ENCODE assay signal across 2 cellular contexts in the genomic region with DNA sequence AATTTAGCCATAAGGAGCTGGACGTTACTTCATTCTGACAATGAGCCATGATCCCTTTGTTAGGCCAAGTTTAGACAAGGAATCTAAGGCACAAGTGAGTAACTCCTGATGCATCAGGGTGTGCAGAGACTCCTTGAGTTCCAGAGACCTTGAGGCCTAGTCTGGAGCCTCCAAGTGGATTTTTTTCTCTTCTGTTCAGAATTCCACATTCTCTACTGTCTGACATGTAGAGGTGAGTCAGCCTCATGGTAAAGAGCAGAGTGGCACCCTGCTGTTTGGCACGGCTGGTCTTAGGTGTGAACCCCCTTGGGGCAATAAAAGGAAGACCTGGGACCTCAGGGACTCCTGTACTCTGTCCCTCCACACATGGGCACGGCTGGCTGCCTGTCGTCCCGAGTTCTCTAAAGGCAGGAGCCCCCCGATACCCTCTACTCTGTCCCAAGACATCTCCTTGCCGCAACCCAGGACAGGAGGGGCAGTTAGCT.
TF ChIP-seq lines count a peak whose summit lies in the region.

No MANE protein-coding gene starts in this region.

TF ChIP-seq in A549, 52 proteins besides CTCF, POLR2A, EP300 and RAD21 (continued from another document):
- TF ChIP-seq RARB (CRISPR knock-in tag; IDR thresholded peaks at IDR 0.05) (no peak; the same call in 1 of the 2 replicates), HOXB5 (CRISPR knock-in tag; IDR thresholded peaks at IDR 0.05) (peak; percentile 80; the same call in 1 of the 2 replicates), MAFK (IDR thresholded peaks at IDR 0.05; ENCODE audit: partially characterized antibody) (peak; percentile 19), JUNB (IDR thresholded peaks at IDR 0.05) (peak; percentile 91), MYC (IDR thresholded peaks at IDR 0.05; ENCODE audit: borderline replicate concordance, low read length) (peak; percentile 28; the same call in 1 of the 2 replicates), JUN (IDR thresholded peaks at IDR 0.05) (peak; percentile 36 to 57; a peak in 3 of 5 replicates), FOSL2 (IDR thresholded peaks at IDR 0.05) (peak; percentile 81), FOSL2 (CRISPR knock-in tag; IDR thresholded peaks at IDR 0.05) (peak; percentile 93), HDAC2 (IDR thresholded peaks at IDR 0.05) (no peak), HEYL (CRISPR knock-in tag; IDR thresholded peaks at IDR 0.05) (no peak), FOSB (CRISPR knock-in tag; IDR thresholded peaks at IDR 0.05) (0 out of 2 replicates have a peak, but pooled peaks have one; percentile 74)
- TF ChIP-seq, protein P1, sequence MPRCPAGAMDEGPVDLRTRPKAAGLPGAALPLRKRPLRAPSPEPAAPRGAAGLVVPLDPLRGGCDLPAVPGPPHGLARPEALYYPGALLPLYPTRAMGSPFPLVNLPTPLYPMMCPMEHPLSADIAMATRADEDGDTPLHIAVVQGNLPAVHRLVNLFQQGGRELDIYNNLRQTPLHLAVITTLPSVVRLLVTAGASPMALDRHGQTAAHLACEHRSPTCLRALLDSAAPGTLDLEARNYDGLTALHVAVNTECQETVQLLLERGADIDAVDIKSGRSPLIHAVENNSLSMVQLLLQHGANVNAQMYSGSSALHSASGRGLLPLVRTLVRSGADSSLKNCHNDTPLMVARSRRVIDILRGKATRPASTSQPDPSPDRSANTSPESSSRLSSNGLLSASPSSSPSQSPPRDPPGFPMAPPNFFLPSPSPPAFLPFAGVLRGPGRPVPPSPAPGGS (IDR thresholded peaks at IDR 0.05), result 0 out of 3 replicates have a peak, but pooled peaks have one; percentile 58
- TF ChIP-seq, protein P2, sequence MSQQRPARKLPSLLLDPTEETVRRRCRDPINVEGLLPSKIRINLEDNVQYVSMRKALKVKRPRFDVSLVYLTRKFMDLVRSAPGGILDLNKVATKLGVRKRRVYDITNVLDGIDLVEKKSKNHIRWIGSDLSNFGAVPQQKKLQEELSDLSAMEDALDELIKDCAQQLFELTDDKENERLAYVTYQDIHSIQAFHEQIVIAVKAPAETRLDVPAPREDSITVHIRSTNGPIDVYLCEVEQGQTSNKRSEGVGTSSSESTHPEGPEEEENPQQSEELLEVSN (IDR thresholded peaks at IDR 0.05; ENCODE audit: borderline replicate concordance, low read depth), result peak; percentile 54; the same call in 1 of the 2 replicates
- TF ChIP-seq, protein P3, sequence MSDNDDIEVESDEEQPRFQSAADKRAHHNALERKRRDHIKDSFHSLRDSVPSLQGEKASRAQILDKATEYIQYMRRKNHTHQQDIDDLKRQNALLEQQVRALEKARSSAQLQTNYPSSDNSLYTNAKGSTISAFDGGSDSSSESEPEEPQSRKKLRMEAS (IDR thresholded peaks at IDR 0.05), result peak; percentile 94
- TF ChIP-seq, protein P4, sequence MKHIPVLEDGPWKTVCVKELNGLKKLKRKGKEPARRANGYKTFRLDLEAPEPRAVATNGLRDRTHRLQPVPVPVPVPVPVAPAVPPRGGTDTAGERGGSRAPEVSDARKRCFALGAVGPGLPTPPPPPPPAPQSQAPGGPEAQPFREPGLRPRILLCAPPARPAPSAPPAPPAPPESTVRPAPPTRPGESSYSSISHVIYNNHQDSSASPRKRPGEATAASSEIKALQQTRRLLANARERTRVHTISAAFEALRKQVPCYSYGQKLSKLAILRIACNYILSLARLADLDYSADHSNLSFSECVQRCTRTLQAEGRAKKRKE (CRISPR knock-in tag; IDR thresholded peaks at IDR 0.05; ENCODE audit: low read depth), result peak; percentile 94
- TF ChIP-seq, protein P5, sequence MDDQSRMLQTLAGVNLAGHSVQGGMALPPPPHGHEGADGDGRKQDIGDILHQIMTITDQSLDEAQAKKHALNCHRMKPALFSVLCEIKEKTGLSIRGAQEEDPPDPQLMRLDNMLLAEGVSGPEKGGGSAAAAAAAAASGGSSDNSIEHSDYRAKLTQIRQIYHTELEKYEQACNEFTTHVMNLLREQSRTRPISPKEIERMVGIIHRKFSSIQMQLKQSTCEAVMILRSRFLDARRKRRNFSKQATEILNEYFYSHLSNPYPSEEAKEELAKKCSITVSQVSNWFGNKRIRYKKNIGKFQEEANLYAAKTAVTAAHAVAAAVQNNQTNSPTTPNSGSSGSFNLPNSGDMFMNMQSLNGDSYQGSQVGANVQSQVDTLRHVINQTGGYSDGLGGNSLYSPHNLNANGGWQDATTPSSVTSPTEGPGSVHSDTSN (IDR thresholded peaks at IDR 0.05), result peak; percentile 22; the same call in 1 of the 2 replicates
TF ChIP-seq in A549: peak in this region for 14.

TF ChIP-seq in Ishikawa, 13 proteins besides CTCF, POLR2A, EP300 and RAD21 (continued from another document):
- TF ChIP-seq, protein P6, sequence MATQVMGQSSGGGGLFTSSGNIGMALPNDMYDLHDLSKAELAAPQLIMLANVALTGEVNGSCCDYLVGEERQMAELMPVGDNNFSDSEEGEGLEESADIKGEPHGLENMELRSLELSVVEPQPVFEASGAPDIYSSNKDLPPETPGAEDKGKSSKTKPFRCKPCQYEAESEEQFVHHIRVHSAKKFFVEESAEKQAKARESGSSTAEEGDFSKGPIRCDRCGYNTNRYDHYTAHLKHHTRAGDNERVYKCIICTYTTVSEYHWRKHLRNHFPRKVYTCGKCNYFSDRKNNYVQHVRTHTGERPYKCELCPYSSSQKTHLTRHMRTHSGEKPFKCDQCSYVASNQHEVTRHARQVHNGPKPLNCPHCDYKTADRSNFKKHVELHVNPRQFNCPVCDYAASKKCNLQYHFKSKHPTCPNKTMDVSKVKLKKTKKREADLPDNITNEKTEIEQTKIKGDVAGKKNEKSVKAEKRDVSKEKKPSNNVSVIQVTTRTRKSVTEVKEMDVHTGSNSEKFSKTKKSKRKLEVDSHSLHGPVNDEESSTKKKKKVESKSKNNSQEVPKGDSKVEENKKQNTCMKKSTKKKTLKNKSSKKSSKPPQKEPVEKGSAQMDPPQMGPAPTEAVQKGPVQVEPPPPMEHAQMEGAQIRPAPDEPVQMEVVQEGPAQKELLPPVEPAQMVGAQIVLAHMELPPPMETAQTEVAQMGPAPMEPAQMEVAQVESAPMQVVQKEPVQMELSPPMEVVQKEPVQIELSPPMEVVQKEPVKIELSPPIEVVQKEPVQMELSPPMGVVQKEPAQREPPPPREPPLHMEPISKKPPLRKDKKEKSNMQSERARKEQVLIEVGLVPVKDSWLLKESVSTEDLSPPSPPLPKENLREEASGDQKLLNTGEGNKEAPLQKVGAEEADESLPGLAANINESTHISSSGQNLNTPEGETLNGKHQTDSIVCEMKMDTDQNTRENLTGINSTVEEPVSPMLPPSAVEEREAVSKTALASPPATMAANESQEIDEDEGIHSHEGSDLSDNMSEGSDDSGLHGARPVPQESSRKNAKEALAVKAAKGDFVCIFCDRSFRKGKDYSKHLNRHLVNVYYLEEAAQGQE (IDR thresholded peaks at IDR 0.05; ENCODE audit: low read depth), result no peak
- TF ChIP-seq TEAD4 (IDR thresholded peaks at IDR 0.05), result peak; percentile 31; the same call in 1 of the 2 replicates
- no peak for TF ChIP-seq FOXM1 (IDR thresholded peaks at IDR 0.05; ENCODE audit: borderline replicate concordance, low read depth)
- TF ChIP-seq, protein P3 (IDR thresholded peaks at IDR 0.05), result peak; percentile 36
- TF ChIP-seq NFIC (IDR thresholded peaks at IDR 0.05), result peak; percentile 9; the same call in 1 of the 2 replicates
- TF ChIP-seq, protein P7, sequence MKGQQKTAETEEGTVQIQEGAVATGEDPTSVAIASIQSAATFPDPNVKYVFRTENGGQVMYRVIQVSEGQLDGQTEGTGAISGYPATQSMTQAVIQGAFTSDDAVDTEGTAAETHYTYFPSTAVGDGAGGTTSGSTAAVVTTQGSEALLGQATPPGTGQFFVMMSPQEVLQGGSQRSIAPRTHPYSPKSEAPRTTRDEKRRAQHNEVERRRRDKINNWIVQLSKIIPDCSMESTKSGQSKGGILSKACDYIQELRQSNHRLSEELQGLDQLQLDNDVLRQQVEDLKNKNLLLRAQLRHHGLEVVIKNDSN (IDR thresholded peaks at IDR 0.05), result no peak
- no peak for TF ChIP-seq TAF1 (IDR thresholded peaks at IDR 0.05; ENCODE audit: low read depth)
- no peak for TF ChIP-seq TCF12 (IDR thresholded peaks at IDR 0.05; ENCODE audit: low read depth)
- no peak for TF ChIP-seq CREB1 (IDR thresholded peaks at IDR 0.05; ENCODE audit: low read depth)
TF ChIP-seq in Ishikawa: peak in this region for 3.
